In the genomic region with DNA sequence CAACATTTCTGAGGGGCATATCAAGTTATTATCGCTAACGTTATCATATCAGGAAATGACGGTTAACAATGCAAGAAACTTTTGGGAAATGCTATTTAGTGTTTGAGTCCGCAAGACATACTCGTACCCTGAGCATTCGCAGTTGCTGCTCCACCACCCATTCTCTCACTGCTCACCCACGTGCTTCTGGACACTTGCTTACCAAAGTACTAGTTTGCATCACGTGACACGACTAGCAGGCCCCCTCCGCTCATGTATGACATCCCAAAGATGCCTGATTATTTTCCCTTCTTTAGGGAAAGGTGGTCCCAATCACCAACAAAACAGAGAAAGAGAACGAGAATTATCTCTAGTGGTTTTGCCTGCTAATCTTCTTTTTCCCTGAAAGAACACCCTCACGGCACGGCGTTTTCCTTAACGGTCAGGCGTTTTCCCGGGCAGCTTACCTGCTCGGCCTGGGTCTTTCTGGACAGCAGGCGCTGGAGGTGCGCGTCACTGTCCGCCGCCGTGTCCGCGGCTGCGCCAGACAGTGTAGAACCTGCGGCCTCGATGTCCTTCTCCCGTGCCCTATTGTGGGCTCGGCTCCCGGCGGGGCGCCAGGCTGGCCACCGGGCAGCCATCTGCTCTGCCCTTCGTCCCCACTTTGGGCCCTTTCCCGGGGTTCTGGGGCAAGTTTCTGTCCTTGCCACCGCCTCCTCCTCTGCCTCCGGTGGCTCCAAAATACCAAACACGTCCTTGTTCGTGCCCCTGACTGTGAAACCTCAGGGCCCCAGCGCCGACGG, we compare ENCODE assay signal across 8 cellular contexts. TPM values are rescaled to one million over a fixed set of nuclear protein-coding genes. Genes with fewer than 3 reads are reported as not detected.
DNase-seq lines count a peak whose midpoint lies in the region; ATAC-seq and TF ChIP-seq lines count a peak whose summit lies in the region.

TSS of gene SUPV3L1 (plus strand) at position 492 of the 782 bp plus-strand sequence. CDS start at position 550, 58 bp downstream.

- no TSS peak for BruUV-seq in A673 (replicated peaks; lab: Mats Ljungman, UMichigan)
- no TSS peak for BruUV-seq in mammary epithelial cell (replicated peaks; lab: Mats Ljungman, UMichigan)

- intact Hi-C loops in A673 (cut with micrococcal nuclease; ENCODE audit: unreplicated experiment) (loop anchor here (1.0 to 5.0 kb wide), 2 partner anchors 42 to 58 kb away; partner anchors contain the start of gene VPS26A), mammary epithelial cell (cut with micrococcal nuclease) (loop anchor here (1.0 to 5.0 kb wide), 4 partner anchors 42 to 212 kb away; partner anchors contain the start of genes KIFBP and VPS26A)

- H3K9ac ChIP-seq in mammary epithelial cell (ENCODE audit: insufficient read depth, low read length) (peak within 1 kb of the TSS; percentile 100), skeletal muscle tissue (ENCODE audit: low read depth in 1 of 3, low read length in 3 of 3) (peak within 1 kb of the TSS; percentile 97 to 100 (median 100))

- H3K4me1 ChIP-seq in A673 (ENCODE audit: insufficient read depth, low read length, poor library complexity, severe bottlenecking), result peaks cover 9% of the 10 kb centered on the region
- peaks cover 7% of the 10 kb centered on the region for H3K4me1 ChIP-seq in mammary epithelial cell (ENCODE audit: insufficient read depth, low read length)
- peaks cover 25 to 44% (median 27%) of the 10 kb centered on the region in 3 donors for H3K4me1 ChIP-seq in skeletal muscle tissue (ENCODE audit: control insufficient read depth in 3 of 3, insufficient read depth in 3 of 3, low read length in 3 of 3)

- CTCF ChIA-PET in A673 (lab: Charles Lee), result interaction anchor here (0.6 to 0.8 kb wide), 2 partner anchors 228 to 233 kb away, joined by 3 read pairs; no protein-coding TSS in a partner anchor
- CTCF ChIA-PET in mammary epithelial cell (lab: Charles Lee; ENCODE audit: low non-redundant PET), result no interaction called here

- TF ChIP-seq CTCF in A673 (conservative IDR thresholded peaks at IDR 0.05; ENCODE audit: low read depth, low read length), result no peak
- TF ChIP-seq CTCF in WERI-Rb-1 (IDR thresholded peaks at IDR 0.05; ENCODE audit: low read depth, low read length), result no peak
- no peak for TF ChIP-seq CTCF in mammary epithelial cell (conservative IDR thresholded peaks at IDR 0.05 in 1 of 2, IDR thresholded peaks at IDR 0.05 in 1 of 2; ENCODE audit: extremely low read depth in 1 of 2, insufficient read depth in 1 of 2, low read depth in 1 of 2, low read length in 2 of 2)

- H3K36me3 ChIP-seq in A673 (ENCODE audit: insufficient read depth, low read length, poor library complexity, severe bottlenecking) (no peaks in the 10 kb centered on the region), WERI-Rb-1 (peaks cover 19% of the 10 kb centered on the region), mammary epithelial cell (ENCODE audit: insufficient read depth, low read length) (peaks cover 5% of the 10 kb centered on the region), skeletal muscle tissue (ENCODE audit: control insufficient read depth in 3 of 3, insufficient read depth in 3 of 3, low read length in 3 of 3) (peaks cover 2 to 6% (median 3%) of the 10 kb centered on the region in 3 donors)

- peaks cover 48% of the 10 kb centered on the region for H3K79me2 ChIP-seq in mammary epithelial cell (ENCODE audit: insufficient read depth, low read length)

- no peaks in the 10 kb centered on the region for H3K27me3 ChIP-seq in A673 (replicated peaks; ENCODE audit: insufficient read depth, low read depth, low read length, poor library complexity)
- no peaks in the 10 kb centered on the region for H3K27me3 ChIP-seq in WERI-Rb-1 (ENCODE audit: insufficient read depth, low read depth, severe bottlenecking)
- no peaks in the 10 kb centered on the region for H3K27me3 ChIP-seq in mammary epithelial cell (ENCODE audit: insufficient read depth, low read length)
- H3K27me3 ChIP-seq in skeletal muscle tissue (ENCODE audit: control insufficient read depth in 3 of 3, insufficient read depth in 3 of 3, low read length in 3 of 3), result no peaks in the 10 kb centered on the region

- 2% methylated on average over 37 of the region's 44 CpGs for WGBS in mammary epithelial cell (ENCODE audit: low coverage, missing lambda C conversion rate)

- H4K20me1 ChIP-seq in mammary epithelial cell (ENCODE audit: insufficient read depth, low read length), result no peaks in the 10 kb centered on the region

- H2AFZ ChIP-seq in mammary epithelial cell (ENCODE audit: low read depth, low read length), result peak within 1 kb of the TSS; percentile 91

- DNase-seq in A673 (ENCODE audit: low spot score) (peak; percentile 98), NCI-H2196 (lab: John Stamatoyannopoulos, UW; ENCODE audit: unreplicated experiment) (peak; percentile 85), WERI-Rb-1 (peak; percentile 94), mammary epithelial cell (peak; percentile 91)

- in situ Hi-C loops in mammary epithelial cell (cut with MboI; ENCODE audit: low sequenced_read_pairs in 2 of 2), result no loop called here

- peak within 1 kb of the TSS; percentile 87 for H3K4me3 ChIP-seq in A673 (ENCODE audit: low read depth, low read length, poor library complexity, severe bottlenecking)
- H3K4me3 ChIP-seq in WERI-Rb-1 (ENCODE audit: low read depth, low read length), result peak within 1 kb of the TSS; percentile 96
- peak within 1 kb of the TSS; percentile 75 to 98 (median 88) for H3K4me3 ChIP-seq in mammary epithelial cell (replicated peaks in 1 of 3; ENCODE audit: insufficient read depth in 1 of 3, low read depth in 2 of 3, low read length in 3 of 3)
- H3K4me3 ChIP-seq in iPS-18c (ENCODE audit: insufficient read depth, low read depth, low read length), result peak within 1 kb of the TSS; percentile 100
- H3K4me3 ChIP-seq in skeletal muscle tissue (ENCODE audit: low read length in 3 of 3), result peak within 1 kb of the TSS; percentile 85 to 100 (median 100)

- dilution Hi-C loops in mammary epithelial cell (cut with HindIII; ENCODE audit: low sequenced_read_pairs), result no loop called here

- peak within 1 kb of the TSS; percentile 86 for H3K4me2 ChIP-seq in mammary epithelial cell (ENCODE audit: insufficient read depth, low read depth, low read length)

- H3K27ac ChIP-seq in A673 (ENCODE audit: low read depth, low read length, poor library complexity, severe bottlenecking) (peak within 1 kb of the TSS; percentile 97), WERI-Rb-1 (peak within 1 kb of the TSS; percentile 99), mammary epithelial cell (ENCODE audit: insufficient read depth, low read depth, low read length) (peak within 1 kb of the TSS; percentile 99), skeletal muscle tissue (ENCODE audit: low read depth, low read length) (peak within 1 kb of the TSS; percentile 89)

- ATAC-seq in GM18867 (IDR thresholded peaks at IDR 0.05; ENCODE audit: unreplicated experiment), result peak; percentile 82
- ATAC-seq in HG03103 (IDR thresholded peaks at IDR 0.05; ENCODE audit: low read depth, unreplicated experiment), result peak; percentile 87

- POLR2A ChIA-PET in A673 (lab: Charles Lee; ENCODE audit: low non-redundant PET), result interaction anchor here (0.6 to 0.7 kb wide), 2 partner anchors 139 to 750 kb away, joined by 4 to 5 read pairs; no protein-coding TSS in a partner anchor

- H3K9me3 ChIP-seq in A673 (ENCODE audit: low read depth, low read length, poor library complexity, severe bottlenecking), result no peaks in the 10 kb centered on the region
- H3K9me3 ChIP-seq in WERI-Rb-1 (ENCODE audit: severe bottlenecking), result no peaks in the 10 kb centered on the region
- no peaks in the 10 kb centered on the region for H3K9me3 ChIP-seq in mammary epithelial cell (replicated peaks; ENCODE audit: insufficient read depth, low read length)
- no peaks in the 10 kb centered on the region for H3K9me3 ChIP-seq in iPS-18c (ENCODE audit: control insufficient read depth, insufficient read depth, low read length)
- no peaks in the 10 kb centered on the region for H3K9me3 ChIP-seq in skeletal muscle tissue (ENCODE audit: control insufficient read depth in 3 of 3, low read length in 3 of 3)

RNA-seq across cellular contexts. Expression of gene SUPV3L1, which starts in this region (rescaled TPM):
- total RNA-seq in A673 (2021) (54.3 and 55.3 TPM in 2 replicates), mammary epithelial cell (10 to 100 TPM; 26.8 to 36.7 TPM), skeletal muscle tissue (22.4 TPM)
- 31.5 TPM for polyA plus RNA-seq in mammary epithelial cell
- polyA minus RNA-seq in mammary epithelial cell, result 19.1 TPM

Comparison
In these comparisons a context has a peak if more than half of its experiments do, and no peak if none do; other contexts are left out.
1. Peak in every context shown above with its lines: DNase-seq, ATAC-seq, H3K4me3 ChIP-seq and H3K27ac ChIP-seq.